ENCODE assay signal across 8 cellular contexts in the genomic region with DNA sequence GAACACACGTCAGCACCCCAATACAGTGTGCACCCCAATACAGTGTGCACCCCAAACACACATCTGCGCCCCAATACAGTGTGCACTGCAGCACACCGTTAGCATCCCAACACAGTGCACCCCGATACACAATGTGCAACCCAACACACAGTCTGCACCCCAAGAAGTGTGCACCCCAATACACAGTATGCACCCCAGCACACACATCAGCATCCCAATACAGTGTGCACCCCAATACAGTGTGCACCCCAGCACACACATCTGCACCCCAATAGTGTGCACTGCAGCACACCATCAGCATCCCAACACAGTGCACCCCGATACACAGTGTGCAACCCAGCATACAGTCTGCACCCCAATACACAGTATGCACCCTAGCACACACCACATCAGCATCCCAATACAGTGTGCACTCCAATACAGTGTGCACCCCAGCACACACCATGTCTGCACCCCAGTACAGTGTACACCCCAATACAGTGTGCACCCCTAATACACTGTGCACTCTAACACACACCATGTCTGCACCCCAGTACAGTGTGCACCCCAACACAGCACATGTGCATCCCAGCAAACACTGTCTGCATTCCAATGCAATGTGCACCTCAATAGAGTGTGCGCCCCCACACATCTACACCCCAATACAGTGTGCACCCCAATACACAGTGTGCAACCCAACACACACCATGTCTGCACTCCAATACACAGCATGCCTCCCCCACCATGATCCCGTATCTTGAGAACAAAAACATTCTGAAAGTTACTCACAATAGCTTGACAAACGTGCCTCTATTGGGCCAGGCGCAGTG. TPM values are rescaled to one million over a fixed set of nuclear protein-coding genes. Genes with fewer than 3 reads are reported as not detected.
DNase-seq lines count a peak whose midpoint lies in the region; ATAC-seq and TF ChIP-seq lines count a peak whose summit lies in the region.

No MANE protein-coding gene starts in this region.

- peaks cover 46% of the 10 kb centered on the region for H3K4me1 Mint-ChIP-seq in CD8-positive, alpha-beta T cell (ENCODE audit: low read depth)

- H3K27ac ChIP-seq in CD8-positive, alpha-beta T cell (ENCODE audit: low read depth, low read length), result peak overlapping the region; percentile 58
- H3K27ac ChIP-seq in angular gyrus (ENCODE audit: low read depth, low read length) (peak overlapping the region; percentile 78), mesodermal cell (ENCODE audit: low read depth, low read length, severe bottlenecking) (peak overlapping the region; percentile 76)

- no peak for TF ChIP-seq CTCF in CD8-positive, alpha-beta T cell (IDR thresholded peaks at IDR 0.05)

- CTCF ChIA-PET in CD8-positive, alpha-beta T cell (lab: Charles Lee), result no interaction called here

- 55 to 76% methylated on average over 5 to 8 of the region's 9 CpGs for WGBS in mesodermal cell (ENCODE audit: insufficient coverage in 2 of 2), 2 experiments

- no peaks in the 10 kb centered on the region for H3K27me3 ChIP-seq in CD8-positive, alpha-beta T cell (ENCODE audit: insufficient read depth, low read length)

- peaks cover 48% of the 10 kb centered on the region for H3K4me1 ChIP-seq in CD8-positive, alpha-beta T cell (ENCODE audit: insufficient read depth, low read length)
- H3K4me1 ChIP-seq in mesodermal cell (ENCODE audit: control insufficient read depth, insufficient read depth, low read length, poor library complexity, severe bottlenecking), result peaks cover 11% of the 10 kb centered on the region

- peak overlapping the region; percentile 95 for H3K4me3 Mint-ChIP-seq in CD8-positive, alpha-beta T cell

- H3K36me3 ChIP-seq in CD8-positive, alpha-beta T cell (ENCODE audit: insufficient read depth, low read length), result no peaks in the 10 kb centered on the region
- peaks cover 15% of the 10 kb centered on the region for H3K36me3 ChIP-seq in mesodermal cell (ENCODE audit: control insufficient read depth, insufficient read depth, low read length)

- intact Hi-C loops in CD8-positive, alpha-beta T cell (cut with DNase I, micrococcal nuclease), result loop anchor here (1.0 to 10.0 kb wide), 3 partner anchors 9 to 448 kb away; a partner anchor contains a TSS

- no peaks in the 10 kb centered on the region for H3K9me3 Mint-ChIP-seq in CD8-positive, alpha-beta T cell

- DNase-seq in CD8-positive, alpha-beta T cell, result no peak
- DNase-seq in mesenteric fat pad (ENCODE audit: low spot score) (no peak), COLO668 (lab: John Stamatoyannopoulos, UW; ENCODE audit: unreplicated experiment) (no peak), DMS53 (lab: John Stamatoyannopoulos, UW) (no peak)

- POLR2A ChIA-PET in CD8-positive, alpha-beta T cell (lab: Charles Lee), result interaction anchor here (1.7 kb wide), 1 partner anchor 9 kb away, joined by 10 read pairs; no protein-coding TSS in a partner anchor

- ATAC-seq in CD8-positive, alpha-beta T cell, result no peak
- ATAC-seq in HG02885 (IDR thresholded peaks at IDR 0.05; ENCODE audit: poor library complexity, unreplicated experiment) (peak; percentile 4), GM21717 (IDR thresholded peaks at IDR 0.05; ENCODE audit: unreplicated experiment) (no peak)

- H3K4me3 ChIP-seq in CD8-positive, alpha-beta T cell (ENCODE audit: low read depth, low read length), result peak overlapping the region; percentile 74
- peak overlapping the region; percentile 67 for H3K4me3 ChIP-seq in mesodermal cell (ENCODE audit: extremely low read depth, insufficient read depth, low read length, poor library complexity, severe bottlenecking)

- peaks cover 16% of the 10 kb centered on the region for H3K36me3 Mint-ChIP-seq in CD8-positive, alpha-beta T cell

- H3K9me3 ChIP-seq in CD8-positive, alpha-beta T cell (ENCODE audit: low read length), result no peaks in the 10 kb centered on the region
- no peaks in the 10 kb centered on the region for H3K9me3 ChIP-seq in mesodermal cell (ENCODE audit: control insufficient read depth, low read length)

- H3K27me3 Mint-ChIP-seq in CD8-positive, alpha-beta T cell (ENCODE audit: low read depth), result no peaks in the 10 kb centered on the region

- peak overlapping the region; percentile 85 for H3K27ac Mint-ChIP-seq in CD8-positive, alpha-beta T cell

RNA-seq across cellular contexts. Expression of a gene that starts 0.9 kb away (rescaled TPM):
- total RNA-seq in CD8-positive, alpha-beta T cell, result 10 to 100 TPM; 48.2 to 48.8 TPM
- 22.4 TPM for polyA plus RNA-seq in mesodermal cell (2013, experiment 1 of 2)
- polyA plus RNA-seq in mesodermal cell (2013, experiment 2 of 2), result 24.4 TPM
- 57.1 TPM for total RNA-seq in mesenteric fat pad

RNA-seq across cellular contexts. Expression of a gene that starts 6.7 kb away (rescaled TPM):
- 10 to 100 TPM; 14.9 to 15.6 TPM for total RNA-seq in CD8-positive, alpha-beta T cell
- 24.1 TPM for polyA plus RNA-seq in mesodermal cell (2013, experiment 1 of 2)
- polyA plus RNA-seq in mesodermal cell (2013, experiment 2 of 2), result 22.8 TPM
- total RNA-seq in mesenteric fat pad, result 13.4 TPM
